ENCODE assay signal across 25 cellular contexts in genomic region chr17:13575922-13576419, GRCh38. TPM values are rescaled to one million over a fixed set of nuclear protein-coding genes. Genes with fewer than 3 reads are reported as not detected.
DNase-seq lines count a peak whose midpoint lies in the region; TF ChIP-seq lines count a peak whose summit lies in the region.
"Had no signal": no experiment of that assay in that cellular context is flagged by ENCODE, and none has a peak within 500 bp of the region (broad histone marks: within the 10 kb centered on the region; RNA-seq: fewer than 3 reads in every experiment).

No MANE protein-coding gene starts in this region.

- peaks cover 2% of the 10 kb centered on the region for H3K36me3 Mint-ChIP-seq in neural progenitor cell

- TF ChIP-seq CTCF in astrocyte of the cerebellum (IDR thresholded peaks at IDR 0.05; ENCODE audit: low read depth, low read length, missing control alignments) (no peak), neural progenitor cell (IDR thresholded peaks at IDR 0.05) (no peak)

- no peaks in the 10 kb centered on the region for H3K79me2 ChIP-seq in neural progenitor cell (ENCODE audit: low read depth)

- H3K9ac ChIP-seq in HUES6 (ENCODE audit: low read length): no peak overlapping the region
- H3K9ac ChIP-seq in neural progenitor cell: no peak overlapping the region
- H3K9ac ChIP-seq: BLaER1 treated with 17β-estradiol and CSF1 and Interleukin-3, amounts not matched to agents 10 nM and 100 nM had no signal

- peaks cover 8% of the 10 kb centered on the region for H3K27me3 Mint-ChIP-seq in neural progenitor cell (ENCODE audit: insufficient read depth, low read depth)
- H3K27me3 Mint-ChIP-seq: activated CD4-positive, alpha-beta T cell treated with anti-CD3 and anti-CD28 coated beads, Interleukin-2, amount 10 ng/mL, durations not matched to agents 7 days and 5 days; type B pancreatic cell had no signal

- peaks cover 6% of the 10 kb centered on the region; the same call in 1 of the 2 replicates for H3K36me3 ChIP-seq in HUES6 (ENCODE audit: control insufficient read depth, insufficient read depth, low read length)
- H3K36me3 ChIP-seq in neural progenitor cell: no peaks in the 10 kb centered on the region
- H3K36me3 ChIP-seq: BLaER1 treated with 17β-estradiol and CSF1 and Interleukin-3, amounts not matched to agents 10 nM and 100 nM; heart right ventricle; WERI-Rb-1 had no signal

- peak; percentile 39 for DNase-seq in astrocyte of the cerebellum (ENCODE audit: low read depth)
- peak; percentile 94 for DNase-seq in iPS DF 19.7 (ENCODE audit: low read depth, low spot score)
- peak; percentile 43 for DNase-seq in neural progenitor cell (ENCODE audit: low spot score)
- DNase-seq in OCI-M1 (lab: John Stamatoyannopoulos, UW): no peak
- no peak for DNase-seq in D341Med (ENCODE audit: low spot score)
- no peak for DNase-seq in SW 1271 (lab: John Stamatoyannopoulos, UW)
- DNase-seq: activated CD4-positive, alpha-beta T cell treated with anti-CD3 and anti-CD28 coated beads, Interleukin-2, amount 10 ng/mL, durations not matched to agents 7 days and 5 days; activated naive CD4-positive, alpha-beta T cell treated with Interleukin-2 at 50 U/mL for 16 hours; DMS53; effector CD4-positive, alpha-beta T cell; foreskin keratinocyte; GDM1; heart right ventricle; islet precursor cell; left ventricle myocardium superior; NCI-H1694; PC-9; stimulated activated CD4-positive, alpha-beta T cell treated with anti-CD3 and anti-CD28 coated beads, Interleukin-2, amount 100 ng/mL, for 24 hours; T1000; WERI-Rb-1 had no signal

- H3K4me3 Mint-ChIP-seq in neural progenitor cell: no peak overlapping the region
- H3K4me3 Mint-ChIP-seq: activated CD4-positive, alpha-beta T cell treated with anti-CD3 and anti-CD28 coated beads, Interleukin-2, amount 10 ng/mL, durations not matched to agents 7 days and 5 days; nephron; type B pancreatic cell had no signal

- H3F3A ChIP-seq in neural progenitor cell (ENCODE audit: low read depth): peaks cover 19% of the 10 kb centered on the region

- H3K4me1 Mint-ChIP-seq in neural progenitor cell: peaks cover 19% of the 10 kb centered on the region
- H3K4me1 Mint-ChIP-seq: activated CD4-positive, alpha-beta T cell treated with anti-CD3 and anti-CD28 coated beads, Interleukin-2, amount 10 ng/mL, durations not matched to agents 7 days and 5 days had no signal

- in situ Hi-C loops in astrocyte of the cerebellum (cut with HindIII; ENCODE audit: low sequenced_read_pairs): loop anchor here (5.0 kb wide), 1 partner anchor 84 kb away; no protein-coding TSS in a partner anchor

- H4K20me1 ChIP-seq in neural progenitor cell (ENCODE audit: low read depth): no peaks in the 10 kb centered on the region

- H3K27ac Mint-ChIP-seq in neural progenitor cell: no peak overlapping the region
- H3K27ac Mint-ChIP-seq: activated CD4-positive, alpha-beta T cell treated with anti-CD3 and anti-CD28 coated beads, Interleukin-2, amount 10 ng/mL, durations not matched to agents 7 days and 5 days; type B pancreatic cell had no signal

- no peak overlapping the region for H3K4me3 ChIP-seq in HUES6 (ENCODE audit: low read depth, low read length)
- no peak overlapping the region for H3K4me3 ChIP-seq in astrocyte of the cerebellum (ENCODE audit: low read depth, low read length)
- peak overlapping the region; percentile 6 for H3K4me3 ChIP-seq in neural progenitor cell
- H3K4me3 ChIP-seq: BLaER1 treated with 17β-estradiol and CSF1 and Interleukin-3, amounts not matched to agents 10 nM and 100 nM; heart right ventricle; PC-9 had no signal

- H3K9me3 ChIP-seq in HUES6 (ENCODE audit: control insufficient read depth, insufficient read depth, low read depth, low read length) (peaks cover 13% of the 10 kb centered on the region), neural progenitor cell (ENCODE audit: low read depth) (no peaks in the 10 kb centered on the region)
- H3K9me3 ChIP-seq: heart right ventricle had no signal

- H3K4me2 ChIP-seq in neural progenitor cell: peak overlapping the region; percentile 53
- H3K4me2 ChIP-seq: BLaER1 treated with 17β-estradiol and CSF1 and Interleukin-3, amounts not matched to agents 10 nM and 100 nM; PC-9 had no signal

- H3K27ac ChIP-seq in HUES6 (ENCODE audit: low read depth, low read length) (0 out of 2 replicates have a peak overlapping the region, but pooled peaks have one; percentile 22), neural progenitor cell (no peak overlapping the region)
- H3K27ac ChIP-seq: BLaER1 treated with 17β-estradiol and CSF1 and Interleukin-3, amounts not matched to agents 10 nM and 100 nM; epithelial cell of prostate; foreskin keratinocyte; heart right ventricle; PC-9; WERI-Rb-1 had no signal

- H3K27me3 ChIP-seq in HUES6 (ENCODE audit: control insufficient read depth, insufficient read depth, low read length): no peaks in the 10 kb centered on the region
- H3K27me3 ChIP-seq in neural progenitor cell: no peaks in the 10 kb centered on the region
- H3K27me3 ChIP-seq: BLaER1 treated with 17β-estradiol and CSF1 and Interleukin-3, amounts not matched to agents 10 nM and 100 nM; foreskin keratinocyte had no signal

- H3K9me3 Mint-ChIP-seq in neural progenitor cell: peaks cover 14% of the 10 kb centered on the region
- H3K9me3 Mint-ChIP-seq: activated CD4-positive, alpha-beta T cell treated with anti-CD3 and anti-CD28 coated beads, Interleukin-2, amount 10 ng/mL, durations not matched to agents 7 days and 5 days had no signal

- peaks cover 18% of the 10 kb centered on the region for H3K4me1 ChIP-seq in HUES6 (ENCODE audit: control insufficient read depth, insufficient read depth, low read length)
- H3K4me1 ChIP-seq in neural progenitor cell: peaks cover 21% of the 10 kb centered on the region
- H3K4me1 ChIP-seq: foreskin keratinocyte, heart right ventricle had no signal

- no peak overlapping the region for H2AFZ ChIP-seq in neural progenitor cell (replicated peaks)
- H2AFZ ChIP-seq: PC-9 had no signal

RNA-seq across cellular contexts. Expression of gene HS3ST3A1, which starts 25.8 kb away (rescaled TPM):
- total RNA-seq in neural progenitor cell (ENCODE audit: low replicate concordance): 3.0 and 8.4 TPM in 2 replicates
- total RNA-seq: PC-9 had no signal

Comparison
In these comparisons a context has a peak if more than half of its experiments do, and no peak if none do; other contexts are left out.
1. DNase-seq: peak in astrocyte of the cerebellum (single experiment), iPS DF 19.7 (single experiment) and neural progenitor cell (single experiment); none in OCI-M1 (single experiment), D341Med (single experiment) and SW 1271 (0 of 2).